Comparison of ENCODE assay signal across 2 cellular contexts in genomic region chr7:427506-428103, GRCh38.
A peak's percentile ranks its signal among the peaks of the same experiment; 100 is the strongest.
TF ChIP-seq lines count a peak whose summit lies in the region.

No MANE protein-coding gene starts in this region.

TF ChIP-seq in HEK293, 187 proteins besides CTCF, POLR2A, EP300 and RAD21 (continued from another document):
- TF ChIP-seq ZNF76 (tag by site-specific recombination; IDR thresholded peaks at IDR 0.05; ENCODE audit: borderline replicate concordance, low read depth) (no peak), ZFP41 (tag by site-specific recombination; IDR thresholded peaks at IDR 0.05; ENCODE audit: borderline replicate concordance) (no peak), ZNF274 (IDR thresholded peaks at IDR 0.05; ENCODE audit: low read length) (no peak), ZNF274 (tag by site-specific recombination; IDR thresholded peaks at IDR 0.05; ENCODE audit: borderline replicate concordance) (no peak), HIC1 (tag by site-specific recombination; IDR thresholded peaks at IDR 0.05) (no peak), ZNF140 (tag by site-specific recombination; IDR thresholded peaks at IDR 0.05) (no peak), ZNF776 (tag by site-specific recombination; IDR thresholded peaks at IDR 0.05; ENCODE audit: borderline replicate concordance) (no peak), SP7 (tag by site-specific recombination; IDR thresholded peaks at IDR 0.05) (no peak), REST (tag by site-specific recombination; IDR thresholded peaks at IDR 0.05) (no peak), PRDM1 (tag by site-specific recombination; IDR thresholded peaks at IDR 0.05) (no peak), ZNF394 (tag by site-specific recombination; IDR thresholded peaks at IDR 0.05; ENCODE audit: borderline replicate concordance) (no peak), ZNF132 (tag by site-specific recombination; IDR thresholded peaks at IDR 0.05; ENCODE audit: borderline replicate concordance) (no peak), ZNF580 (tag by site-specific recombination; IDR thresholded peaks at IDR 0.05) (0 out of 2 replicates have a peak, but pooled peaks have one; percentile 30)

TF ChIP-seq in H1, 55 proteins besides CTCF, POLR2A, EP300 and RAD21 (continued from another document):
- TF ChIP-seq, protein P1, sequence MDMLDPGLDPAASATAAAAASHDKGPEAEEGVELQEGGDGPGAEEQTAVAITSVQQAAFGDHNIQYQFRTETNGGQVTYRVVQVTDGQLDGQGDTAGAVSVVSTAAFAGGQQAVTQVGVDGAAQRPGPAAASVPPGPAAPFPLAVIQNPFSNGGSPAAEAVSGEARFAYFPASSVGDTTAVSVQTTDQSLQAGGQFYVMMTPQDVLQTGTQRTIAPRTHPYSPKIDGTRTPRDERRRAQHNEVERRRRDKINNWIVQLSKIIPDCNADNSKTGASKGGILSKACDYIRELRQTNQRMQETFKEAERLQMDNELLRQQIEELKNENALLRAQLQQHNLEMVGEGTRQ (IDR thresholded peaks at IDR 0.05; ENCODE audit: low read length): no peak
- TF ChIP-seq POU5F1 (IDR thresholded peaks at IDR 0.05; ENCODE audit: low read depth, low read length) (no peak), EGR1 (IDR thresholded peaks at IDR 0.05; ENCODE audit: borderline replicate concordance, low read depth, low read length) (no peak), CBX8 (IDR thresholded peaks at IDR 0.05; ENCODE audit: borderline replicate concordance, low read depth, low read length) (no peak), SIN3A (conservative IDR thresholded peaks at IDR 0.05 in 1 of 2, IDR thresholded peaks at IDR 0.05 in 1 of 2; ENCODE audit: low read depth in 1 of 2, low read length in 2 of 2) (no peak), YY1 (IDR thresholded peaks at IDR 0.05; ENCODE audit: low read depth, low read length) (no peak), NANOG (IDR thresholded peaks at IDR 0.05; ENCODE audit: insufficient read depth, low read depth, low read length, poor library complexity, severe bottlenecking) (no peak), HDAC6 (IDR thresholded peaks at IDR 0.05; ENCODE audit: low read depth, low read length) (no peak), SAP30 (IDR thresholded peaks at IDR 0.05; ENCODE audit: insufficient read depth, insufficient replicate concordance, low read length) (no peak), ATF3 (IDR thresholded peaks at IDR 0.05; ENCODE audit: insufficient read depth, low read depth, low read length) (no peak), TAF1 (IDR thresholded peaks at IDR 0.05; ENCODE audit: low read depth, low read length) (no peak)
